In genomic region chr6:75852721-75853120, GRCh38 we compare ENCODE assay signal across 14 cellular contexts.
DNase-seq lines count a peak whose midpoint lies in the region; ATAC-seq, FAIRE-seq and TF ChIP-seq lines count a peak whose summit lies in the region.
"Had no signal": no experiment of that assay in that cellular context is flagged by ENCODE, and none has a peak within 500 bp of the region (broad histone marks: within the 10 kb centered on the region; RNA-seq: fewer than 3 reads in every experiment).

No MANE protein-coding gene starts in this region.

- H3K56ac ChIP-seq in IMR-90 (ENCODE audit: extremely low read depth, insufficient read depth, low read length) = no peak overlapping the region

- intact Hi-C loops in IMR-90 (cut with micrococcal nuclease) (no loop called here), pancreas (cut with DNase I) (no loop called here)

- FAIRE-seq in pancreas (lab: Jason Lieb, UNC) = no peak

- H4K20me1 ChIP-seq in IMR-90 (ENCODE audit: insufficient read depth, low read length) = no peaks in the 10 kb centered on the region

- no TSS peak for BruUV-seq in IMR-90 (replicated peaks; lab: Mats Ljungman, UMichigan)

- no peak for TF ChIP-seq RAD21 in IMR-90 (IDR thresholded peaks at IDR 0.05; ENCODE audit: low read length)

- H4K5ac ChIP-seq in IMR-90 (ENCODE audit: low read depth, low read length) = no peak overlapping the region

- TF ChIP-seq POLR2A in IMR-90 (IDR thresholded peaks at IDR 0.05; ENCODE audit: low read depth, low read length) = no peak

- no peak for TF ChIP-seq CTCF in IMR-90 (conservative IDR thresholded peaks at IDR 0.05; ENCODE audit: low read depth, low read length)
- TF ChIP-seq CTCF in cardiac fibroblast (IDR thresholded peaks at IDR 0.05; ENCODE audit: low read depth, low read length) = no peak
- no peak for TF ChIP-seq CTCF in pancreas (IDR thresholded peaks at IDR 0.05)

- CTCF ChIA-PET in IMR-90 (lab: Yijun Ruan, JAX) = interaction anchor here (0.5 to 0.8 kb wide), 2 partner anchors 14 to 83 kb away, joined by 3 read pairs; no protein-coding TSS in a partner anchor

- no peak overlapping the region for H4K8ac ChIP-seq in IMR-90 (ENCODE audit: low read depth in 2 of 2, low read length in 2 of 2)

- H3K27ac ChIP-seq in IMR-90 (ENCODE audit: insufficient read depth, low read length) (no peak overlapping the region), pancreas (peak overlapping the region in 2 of 4 donors; percentile 85 to 87)
- no peak overlapping the region for H3K27ac ChIP-seq in effector memory CD4-positive, alpha-beta T cell (ENCODE audit: insufficient read depth, low read length, poor library complexity, severe bottlenecking)
- H3K27ac ChIP-seq: prostate gland had no signal

- H3K9ac ChIP-seq in IMR-90 (ENCODE audit: low read depth, low read length) = no peak overlapping the region

- peak overlapping the region; percentile 59; the same call in 1 of the 2 replicates for H3K4me2 ChIP-seq in IMR-90 (ENCODE audit: low read depth, low read length)

- H2AFZ ChIP-seq in IMR-90 (replicated peaks; ENCODE audit: low read length, poor library complexity) = no peak overlapping the region

- no peak overlapping the region for H2BK5ac ChIP-seq in IMR-90 (ENCODE audit: low read depth, low read length, poor library complexity, severe bottlenecking)

- H2BK15ac ChIP-seq in IMR-90 (ENCODE audit: low read depth, low read length) = no peak overlapping the region

- no peak overlapping the region for H2AK9ac ChIP-seq in IMR-90 (replicated peaks; ENCODE audit: low read depth, low read length, poor library complexity)

- peaks cover 6% of the 10 kb centered on the region for H3K9me1 ChIP-seq in IMR-90 (ENCODE audit: insufficient read depth, low read length)

- in situ Hi-C loops in IMR-90 (cut with MboI; ENCODE audit: low sequenced_read_pairs) = no loop called here

- H3K79me1 ChIP-seq in IMR-90 (ENCODE audit: low read depth in 1 of 2, low read length in 2 of 2) = peaks cover 0 to 6% of the 10 kb centered on the region in 2 experiments; a peak in 2 of 4 replicates

- H3K4ac ChIP-seq in IMR-90 (ENCODE audit: low read depth, low read length) = no peak overlapping the region

- no peak overlapping the region; the same call in 1 of the 2 replicates for H3K14ac ChIP-seq in IMR-90 (replicated peaks; ENCODE audit: low read depth, low read length)

- no peak overlapping the region; the same call in 1 of the 2 replicates for H3K18ac ChIP-seq in IMR-90 (ENCODE audit: low read depth, low read length)

- no peak overlapping the region for H3K23ac ChIP-seq in IMR-90 (ENCODE audit: low read depth, low read length)

- H2BK20ac ChIP-seq in IMR-90 (ENCODE audit: low read depth, low read length) = no peak overlapping the region

- H2AK5ac ChIP-seq in IMR-90 (ENCODE audit: low read depth, low read length) = no peak overlapping the region

- DNase-seq in IMR-90 = peak; percentile 29
- peak; percentile 49 to 85 for DNase-seq in cardiac fibroblast (ENCODE audit: low read depth in 2 of 2)
- DNase-seq in pancreas = no peak
- no peak for DNase-seq in NCI-H446 (lab: John Stamatoyannopoulos, UW)
- no peak for DNase-seq in effector memory CD4-positive, alpha-beta T cell
- DNase-seq: activated B cell treated with CpG ODN at 0.5 μM for 24 hours; activated T-cell treated with anti-CD3 and anti-CD28 coated beads for 4 hours; CD8-positive, alpha-beta T cell; NCI-H1092 treated with DMSO at 0.1 percent for 48 hours; NCI-H524 had no signal

- H3K4me1 ChIP-seq in IMR-90 (ENCODE audit: control insufficient read depth, insufficient read depth, low read length) (peaks cover 8% of the 10 kb centered on the region), pancreas (peaks cover 35 to 73% (median 62%) of the 10 kb centered on the region in 3 donors)
- no peaks in the 10 kb centered on the region for H3K4me1 ChIP-seq in effector memory CD4-positive, alpha-beta T cell (ENCODE audit: control insufficient read depth, insufficient read depth, low read length, poor library complexity, severe bottlenecking)
- H3K4me1 ChIP-seq: prostate gland had no signal

- no peak overlapping the region for H4K91ac ChIP-seq in IMR-90 (ENCODE audit: insufficient read depth, low read depth, low read length)

- no peaks in the 10 kb centered on the region for H3K36me3 ChIP-seq in IMR-90 (ENCODE audit: control insufficient read depth, insufficient read depth, low read length)
- H3K36me3 ChIP-seq in pancreas = no peaks in the 10 kb centered on the region
- no peaks in the 10 kb centered on the region for H3K36me3 ChIP-seq in effector memory CD4-positive, alpha-beta T cell (ENCODE audit: control insufficient read depth, insufficient read depth, low read length)
- H3K36me3 ChIP-seq: prostate gland had no signal

- no peaks in the 10 kb centered on the region for H3K27me3 ChIP-seq in IMR-90 (ENCODE audit: control insufficient read depth, insufficient read depth, low read length)
- H3K27me3 ChIP-seq in pancreas = no peaks in the 10 kb centered on the region
- no peaks in the 10 kb centered on the region for H3K27me3 ChIP-seq in effector memory CD4-positive, alpha-beta T cell (replicated peaks; ENCODE audit: control insufficient read depth, insufficient read depth, low read length, poor library complexity, severe bottlenecking)

- H3K4me3 ChIP-seq in IMR-90 (ENCODE audit: insufficient read depth, low read depth, low read length) (no peak overlapping the region), cardiac fibroblast (replicated peaks in 1 of 2; ENCODE audit: low read depth in 2 of 2, low read length in 2 of 2) (no peak overlapping the region), pancreas (no peak overlapping the region)
- no peak overlapping the region for H3K4me3 ChIP-seq in effector memory CD4-positive, alpha-beta T cell (ENCODE audit: insufficient read depth, low read depth, low read length, poor library complexity, severe bottlenecking)
- H3K4me3 ChIP-seq: prostate gland had no signal

- peak; percentile 58 for ATAC-seq in GM18907 (IDR thresholded peaks at IDR 0.05; ENCODE audit: unreplicated experiment)
- ATAC-seq in IMR-90 (ENCODE audit: low read depth) = peak; percentile 38
- ATAC-seq in pancreas = peak; percentile 18 to 70 (median 30)
- ATAC-seq in HG03135 (IDR thresholded peaks at IDR 0.05; ENCODE audit: unreplicated experiment) = no peak
- no peak for ATAC-seq in GM19395 (IDR thresholded peaks at IDR 0.05; ENCODE audit: unreplicated experiment)
- ATAC-seq: CD8-positive, alpha-beta T cell had no signal

- no CpG with 5 or more reads among the region's 4 CpGs for WGBS in IMR-90 (ENCODE audit: extremely low coverage in 2 of 2, insufficient read length in 1 of 2), 2 experiments
- 42 to 57% methylated on average over 4 of the region's 4 CpGs for WGBS in pancreas, 2 donors

- POLR2A ChIA-PET in IMR-90 (lab: Charles Lee; ENCODE audit: unreplicated experiment) = no interaction called here

- H3K9me3 ChIP-seq in IMR-90 (ENCODE audit: control insufficient read depth, insufficient read depth, low read length) (no peaks in the 10 kb centered on the region), pancreas (no peaks in the 10 kb centered on the region)
- H3K9me3 ChIP-seq in effector memory CD4-positive, alpha-beta T cell (ENCODE audit: control insufficient read depth, low read length) = no peaks in the 10 kb centered on the region
- H3K9me3 ChIP-seq: prostate gland had no signal

- dilution Hi-C loops in IMR-90 (cut with HindIII; ENCODE audit: low sequenced_read_pairs, unreplicated experiment) = no loop called here

- H2BK120ac ChIP-seq in IMR-90 (ENCODE audit: low read depth, low read length) = no peak overlapping the region

TF ChIP-seq in IMR-90, 13 proteins besides CTCF, POLR2A, EP300 and RAD21:
- TF ChIP-seq MAFK (IDR thresholded peaks at IDR 0.05; ENCODE audit: low read depth, low read length) (no peak), RFX5 (IDR thresholded peaks at IDR 0.05; ENCODE audit: low read depth, low read length) (no peak), FOS (IDR thresholded peaks at IDR 0.05; ENCODE audit: low read depth, low read length) (no peak), NFE2L2 (IDR thresholded peaks at IDR 0.05; ENCODE audit: low read depth, low read length) (no peak), MXI1 (IDR thresholded peaks at IDR 0.05; ENCODE audit: borderline replicate concordance, low read depth, low read length) (no peak), MAZ (IDR thresholded peaks at IDR 0.05; ENCODE audit: borderline replicate concordance, low read depth, low read length) (no peak), BHLHE40 (IDR thresholded peaks at IDR 0.05; ENCODE audit: low read depth, low read length) (no peak), RCOR1 (IDR thresholded peaks at IDR 0.05; ENCODE audit: insufficient replicate concordance, low read length) (no peak), SMC3 (IDR thresholded peaks at IDR 0.05; ENCODE audit: low read depth, low read length) (no peak), CEBPB (IDR thresholded peaks at IDR 0.05; ENCODE audit: low read depth, low read length) (no peak), ELK1 (IDR thresholded peaks at IDR 0.05; ENCODE audit: borderline replicate concordance, low read depth, low read length) (no peak), CHD1 (IDR thresholded peaks at IDR 0.05; ENCODE audit: low read depth, low read length) (no peak)
- TF ChIP-seq, protein P1, sequence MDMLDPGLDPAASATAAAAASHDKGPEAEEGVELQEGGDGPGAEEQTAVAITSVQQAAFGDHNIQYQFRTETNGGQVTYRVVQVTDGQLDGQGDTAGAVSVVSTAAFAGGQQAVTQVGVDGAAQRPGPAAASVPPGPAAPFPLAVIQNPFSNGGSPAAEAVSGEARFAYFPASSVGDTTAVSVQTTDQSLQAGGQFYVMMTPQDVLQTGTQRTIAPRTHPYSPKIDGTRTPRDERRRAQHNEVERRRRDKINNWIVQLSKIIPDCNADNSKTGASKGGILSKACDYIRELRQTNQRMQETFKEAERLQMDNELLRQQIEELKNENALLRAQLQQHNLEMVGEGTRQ (IDR thresholded peaks at IDR 0.05; ENCODE audit: low read depth, low read length) = no peak

Comparison
In these comparisons a context has a peak if more than half of its experiments do, and no peak if none do; other contexts are left out.
1. ATAC-seq: peak in GM18907 (single experiment), IMR-90 (single experiment) and pancreas (4 of 4); none in HG03135 (single experiment) and GM19395 (single experiment).
2. DNase-seq: peak in IMR-90 (single experiment) and cardiac fibroblast (2 of 2); none in pancreas (0 of 6), NCI-H446 (0 of 2) and effector memory CD4-positive, alpha-beta T cell (0 of 3).